ENCODE assay signal across 8 cellular contexts in genomic region chr1:113904292-113904673, GRCh38. TPM values are rescaled to one million over a fixed set of nuclear protein-coding genes. Genes with fewer than 3 reads are reported as not detected.
A peak's percentile ranks its signal among the peaks of the same experiment; 100 is the strongest.
DNase-seq lines count a peak whose midpoint lies in the region; ATAC-seq and TF ChIP-seq lines count a peak whose summit lies in the region.

No MANE protein-coding gene starts in this region.

- H3K4me3 ChIP-seq in HUES64 (ENCODE audit: low read length) = peak overlapping the region; percentile 98
- H3K4me3 ChIP-seq in WI38 (ENCODE audit: low read depth, low read length) = peak overlapping the region; percentile 94
- peak overlapping the region; percentile 93 to 96 for H3K4me3 ChIP-seq in foreskin fibroblast (ENCODE audit: low read depth in 1 of 2, low read length in 2 of 2)
- H3K4me3 ChIP-seq in psoas muscle = peak overlapping the region; percentile 91

- DNase-seq in G401 (ENCODE audit: low spot score) = peak; percentile 49
- DNase-seq in foreskin fibroblast = no peak
- DNase-seq in psoas muscle = no peak
- no peak for DNase-seq in mesenteric fat pad (ENCODE audit: low spot score)
- no peak for DNase-seq in NAMALWA (ENCODE audit: low spot score)

- 5% methylated on average over 11 of the region's 11 CpGs for WGBS in HUES64
- 0 to 1% (median 0%) methylated on average over 11 of the region's 11 CpGs for WGBS in psoas muscle, 3 donors

- ATAC-seq in GM21515 (IDR thresholded peaks at IDR 0.05; ENCODE audit: unreplicated experiment) (peak; percentile 31), psoas muscle (no peak)

- peaks cover 5% of the 10 kb centered on the region; the same call in 1 of the 2 replicates for H3K4me1 ChIP-seq in HUES64 (ENCODE audit: insufficient read depth, low read length)
- peaks cover 9% of the 10 kb centered on the region for H3K4me1 ChIP-seq in psoas muscle

- peak overlapping the region; percentile 74; the same call in 1 of the 2 replicates for H3K27ac ChIP-seq in HUES64 (ENCODE audit: low read depth, low read length)
- H3K27ac ChIP-seq in psoas muscle = peak overlapping the region; percentile 89

- H3K36me3 ChIP-seq in HUES64 (ENCODE audit: insufficient read depth, low read length) (peaks cover 38% of the 10 kb centered on the region), psoas muscle (ENCODE audit: insufficient read depth in 1 of 2, low read depth in 1 of 2) (peaks cover 4 to 50% of the 10 kb centered on the region in 2 donors)

- TF ChIP-seq CTCF in WI38 (IDR thresholded peaks at IDR 0.05; ENCODE audit: low read depth, low read length) = no peak
- no peak for TF ChIP-seq CTCF in foreskin fibroblast (IDR thresholded peaks at IDR 0.05; ENCODE audit: low read depth, low read length)
- TF ChIP-seq CTCF in psoas muscle (IDR thresholded peaks at IDR 0.05) = no peak

- H3K27me3 ChIP-seq in HUES64 (ENCODE audit: insufficient read depth, low read length) = no peaks in the 10 kb centered on the region
- no peaks in the 10 kb centered on the region for H3K27me3 ChIP-seq in psoas muscle (ENCODE audit: insufficient read depth in 3 of 3, low read length in 2 of 3)

- intact Hi-C loops in psoas muscle (cut with DNase I) = loop anchor here in 1 of 2 donors (2.0 to 10.0 kb wide), 2 partner anchors 67 to 149 kb away; partner anchors contain the start of gene PHTF1

- H3K9me3 ChIP-seq in HUES64 (ENCODE audit: insufficient read depth, low read depth, low read length) = no peaks in the 10 kb centered on the region
- H3K9me3 ChIP-seq in psoas muscle = no peaks in the 10 kb centered on the region

- H3K9ac ChIP-seq in HUES64 (ENCODE audit: low read depth, low read length) = peak overlapping the region; percentile 72

- in situ Hi-C loops in G401 (cut with HindIII; ENCODE audit: low sequenced_read_pairs) = no loop called here

RNA-seq across cellular contexts. Expression of gene AP4B1, which starts 0.3 kb away (rescaled TPM):
- 4.1 and 5.6 TPM in 2 replicates for total RNA-seq in G401 (2014; rRNA removed; shearing (Covaris generic))
- polyA plus RNA-seq in HUES64 (2013, experiment 1 of 2) = 8.7 TPM
- polyA plus RNA-seq in HUES64 (2013, experiment 2 of 2) = 9.1 TPM
- total RNA-seq in psoas muscle = 10 to 100 TPM in 1 of 4 donors, 1 to 10 TPM in 3; 6.8 to 12.0 (median 9.3) TPM
- 10 to 100 TPM in 2 of 3 donors, 1 to 10 TPM in 1; 8.8 to 16.1 (median 11.4) TPM for polyA plus RNA-seq in psoas muscle
- total RNA-seq in mesenteric fat pad = 8.5 TPM

RNA-seq across cellular contexts. Expression of gene DCLRE1B, which starts 0.8 kb away (rescaled TPM):
- 12.3 and 13.1 TPM in 2 replicates for total RNA-seq in G401 (2014; rRNA removed; shearing (Covaris generic))
- polyA plus RNA-seq in HUES64 (2013, experiment 1 of 2) = 9.4 TPM
- polyA plus RNA-seq in HUES64 (2013, experiment 2 of 2) = 10.0 TPM
- 1 to 10 TPM; 1.8 to 2.3 (median 2.1) TPM for total RNA-seq in psoas muscle
- 1 to 10 TPM; 1.2 to 2.6 (median 2.5) TPM for polyA plus RNA-seq in psoas muscle
- 5.8 TPM for total RNA-seq in mesenteric fat pad

RNA-seq across cellular contexts. Expression of gene BCL2L15, which starts 16.9 kb away (rescaled TPM):
- total RNA-seq in G401 (2014; rRNA removed; shearing (Covaris generic)) = 0.64 TPM in 1 of 2 replicates, not detected in the other
- not detected for polyA plus RNA-seq in HUES64 (2013, experiment 1 of 2)
- polyA plus RNA-seq in HUES64 (2013, experiment 2 of 2) = not detected
- total RNA-seq in psoas muscle (under 1 TPM; 0.05 to 0.44 (median 0.35) TPM), mesenteric fat pad (0.87 TPM)
- under 1 TPM; 0.03 to 0.26 (median 0.06) TPM for polyA plus RNA-seq in psoas muscle

RNA-seq across cellular contexts. Expression of gene HIPK1, which starts 24.8 kb away (rescaled TPM):
- total RNA-seq in G401 (2014; rRNA removed; shearing (Covaris generic)) = 11.3 and 13.1 TPM in 2 replicates
- polyA plus RNA-seq in HUES64 (2013, experiment 1 of 2) = 22.4 TPM
- 23.1 TPM for polyA plus RNA-seq in HUES64 (2013, experiment 2 of 2)
- total RNA-seq in psoas muscle (10 to 100 TPM; 56.0 to 80.6 (median 65.3) TPM), mesenteric fat pad (78.9 TPM)
- 10 to 100 TPM; 16.8 to 56.0 (median 18.4) TPM for polyA plus RNA-seq in psoas muscle

RNA-seq across cellular contexts. Expression of gene PTPN22, which starts 32.8 kb away (rescaled TPM):
- total RNA-seq in G401 (2014; rRNA removed; shearing (Covaris generic)) = not detected in 2 replicates
- not detected for polyA plus RNA-seq in HUES64 (2013, experiment 1 of 2)
- not detected for polyA plus RNA-seq in HUES64 (2013, experiment 2 of 2)
- total RNA-seq in psoas muscle (under 1 TPM; 0.39 to 0.71 (median 0.56) TPM), mesenteric fat pad (3.7 TPM)
- under 1 TPM; 0.10 to 0.15 (median 0.10) TPM for polyA plus RNA-seq in psoas muscle
